Comparison of ENCODE assay signal across 1 cellular context in genomic region chr3:12428131-12428530, GRCh38.
TF ChIP-seq lines count a peak whose summit lies in the region.

No MANE protein-coding gene starts in this region.

TF ChIP-seq in HepG2, 621 proteins besides CTCF, POLR2A, EP300 and RAD21:
- TF ChIP-seq ZNF256 (CRISPR knock-in tag; conservative IDR thresholded peaks at IDR 0.05), result no peak
- no peak for TF ChIP-seq MAFF (IDR thresholded peaks at IDR 0.05; ENCODE audit: low read depth, low read length)
- no peak for TF ChIP-seq CSRNP1 (CRISPR knock-in tag; IDR thresholded peaks at IDR 0.05)
- no peak for TF ChIP-seq POLR2AphosphoS2 (IDR thresholded peaks at IDR 0.05; ENCODE audit: low read depth, low read length)
- no peak for TF ChIP-seq PAF1 (CRISPR knock-in tag; IDR thresholded peaks at IDR 0.05)
- TF ChIP-seq NFRKB (IDR thresholded peaks at IDR 0.05), result no peak
- TF ChIP-seq ATF2 (CRISPR knock-in tag; IDR thresholded peaks at IDR 0.05), result no peak
- TF ChIP-seq PHF8 (CRISPR knock-in tag; IDR thresholded peaks at IDR 0.05), result no peak
- TF ChIP-seq ZNF574 (CRISPR knock-in tag; IDR thresholded peaks at IDR 0.05), result no peak
- TF ChIP-seq ZFP91 (CRISPR knock-in tag; IDR thresholded peaks at IDR 0.05; ENCODE audit: borderline replicate concordance), result no peak
- TF ChIP-seq MTERF4 (CRISPR knock-in tag; IDR thresholded peaks at IDR 0.05), result no peak
- TF ChIP-seq NFE2L1 (CRISPR knock-in tag; IDR thresholded peaks at IDR 0.05; ENCODE audit: borderline replicate concordance), result no peak
- TF ChIP-seq TBL1XR1 (IDR thresholded peaks at IDR 0.05; ENCODE audit: borderline replicate concordance, low read length, partially characterized antibody), result no peak
